24 cellular contexts compared by ENCODE assay signal in the genomic region with DNA sequence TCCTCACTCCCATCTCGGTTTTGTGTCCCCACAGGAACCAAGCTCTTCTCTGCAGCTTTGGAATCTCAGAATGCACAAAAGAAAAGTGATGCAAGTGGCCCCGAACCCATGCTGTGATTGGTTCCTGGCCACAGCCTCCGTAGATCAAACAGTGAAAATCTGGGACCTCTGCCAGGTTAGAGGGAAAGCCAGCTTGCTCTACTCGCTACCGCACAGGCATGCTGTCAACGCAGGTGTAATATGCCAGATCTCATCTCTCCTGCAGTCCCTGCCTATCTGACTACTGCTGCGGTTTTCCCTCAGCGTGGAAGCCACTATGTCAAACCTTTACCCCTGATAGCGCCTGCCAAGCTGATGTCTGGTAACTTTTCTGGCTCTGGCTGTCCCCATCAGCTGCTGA.
A peak's percentile ranks its signal among the peaks of the same experiment; 100 is the strongest.
DNase-seq lines count a peak whose midpoint lies in the region; ATAC-seq, FAIRE-seq and TF ChIP-seq lines count a peak whose summit lies in the region.
"Had no signal": no experiment of that assay in that cellular context is flagged by ENCODE, and none has a peak within 500 bp of the region (broad histone marks: within the 10 kb centered on the region; RNA-seq: fewer than 3 reads in every experiment).

No MANE protein-coding gene starts in this region.

- no peak overlapping the region for H3K27ac ChIP-seq in heart right ventricle
- no peak overlapping the region for H3K27ac ChIP-seq in prostate gland
- H3K27ac ChIP-seq: left lung, skin epidermis had no signal

- ATAC-seq in heart right ventricle = no peak
- ATAC-seq: left lung, T-helper 17 cell had no signal

- H3K36me3 ChIP-seq in heart right ventricle (no peaks in the 10 kb centered on the region), prostate gland (no peaks in the 10 kb centered on the region)
- H3K36me3 ChIP-seq: left lung had no signal

- no peak for FAIRE-seq in RCC 7860 (lab: Jason Lieb, UNC)
- FAIRE-seq: colon, G401.6 had no signal

- H3K9me3 ChIP-seq in heart right ventricle (peaks cover 0 to 7% (median 0%) of the 10 kb centered on the region in 11 donors), prostate gland (no peaks in the 10 kb centered on the region)
- H3K9me3 ChIP-seq: Caco-2 had no signal

- no peak for TF ChIP-seq POLR2A in prostate gland (IDR thresholded peaks at IDR 0.05)

- H3K4me3 ChIP-seq in heart right ventricle (no peak overlapping the region), prostate gland (no peak overlapping the region)
- H3K4me3 ChIP-seq: left lung, skin epidermis had no signal

- TF ChIP-seq CTCF in heart right ventricle (IDR thresholded peaks at IDR 0.05) = no peak
- TF ChIP-seq CTCF in prostate gland (IDR thresholded peaks at IDR 0.05) = no peak

- in situ Hi-C loops in T47D (cut with HindIII; ENCODE audit: low pct_unique_long_range_greater_than_20kb, low sequenced_read_pairs) = no loop called here

- H3K27me3 ChIP-seq in heart right ventricle (no peaks in the 10 kb centered on the region), prostate gland (replicated peaks; ENCODE audit: insufficient read depth) (no peaks in the 10 kb centered on the region)
- H3K27me3 ChIP-seq: left lung had no signal

- intact Hi-C loops in heart right ventricle (cut with DNase I) = no loop called here
- intact Hi-C loops in prostate gland (cut with DNase I) = no loop called here

- DNase-seq in DMS153 (lab: John Stamatoyannopoulos, UW) (peak; percentile 58), H4 (ENCODE audit: low spot score) (peak; percentile 87), NCI-H69 (lab: John Stamatoyannopoulos, UW) (peak; percentile 87), T47D (ENCODE audit: low read depth in 1 of 2, low spot score in 1 of 2) (peak; percentile 3 to 59), heart right ventricle (no peak), RCC 7860 (ENCODE audit: low spot score) (no peak), prostate gland (ENCODE audit: low spot score) (no peak)
- no peak for DNase-seq in stimulated activated CD4-positive, alpha-beta T cell treated with anti-CD3 and anti-CD28 coated beads, Interleukin-2, amount 100 ng/mL, for 24 hours
- DNase-seq: activated CD4-positive, alpha-beta memory T cell treated with anti-CD3 and anti-CD28 coated beads, Interleukin-2, amount 10 ng/mL, durations not matched to agents 7 days and 5 days; activated naive CD4-positive, alpha-beta T cell treated with Interleukin-2 at 50 U/mL for 16 hours; activated T-cell treated with anti-CD3 and anti-CD28 coated beads, Interleukin-2, amount 50 U/mL, for 1 hour; AML-193; anterior cingulate cortex; GOT3; head of caudate nucleus; NCI-H2227 treated with DMSO at 0.1 percent for 48 hours; SIG-M5; stimulated activated CD4-positive, alpha-beta T cell treated with anti-CD3 and anti-CD28 coated beads, Interleukin-4, amount 100 ng/mL, for 24 hours; T-helper 17 cell had no signal

- no peaks in the 10 kb centered on the region for H3K4me1 ChIP-seq in heart right ventricle
- no peaks in the 10 kb centered on the region for H3K4me1 ChIP-seq in prostate gland (replicated peaks)
- H3K4me1 ChIP-seq: Caco-2, left lung had no signal

- 21 to 32% methylated on average over 9 of the region's 9 CpGs for WGBS in heart right ventricle, 2 donors
- 47% methylated on average over 9 of the region's 9 CpGs for WGBS in prostate gland

Comparison
In these comparisons a context has a peak if more than half of its experiments do, and no peak if none do; other contexts are left out.
1. DNase-seq: peak in DMS153 (single experiment), H4 (single experiment), NCI-H69 (single experiment) and T47D (2 of 2); none in stimulated activated CD4-positive, alpha-beta T cell treated with anti-CD3 and anti-CD28 coated beads, Interleukin-2, amount 100 ng/mL, for 24 hours (0 of 2), heart right ventricle (0 of 2), RCC 7860 (single experiment) and prostate gland (single experiment).